Comparison of ENCODE assay signal across 8 cellular contexts in the genomic region with DNA sequence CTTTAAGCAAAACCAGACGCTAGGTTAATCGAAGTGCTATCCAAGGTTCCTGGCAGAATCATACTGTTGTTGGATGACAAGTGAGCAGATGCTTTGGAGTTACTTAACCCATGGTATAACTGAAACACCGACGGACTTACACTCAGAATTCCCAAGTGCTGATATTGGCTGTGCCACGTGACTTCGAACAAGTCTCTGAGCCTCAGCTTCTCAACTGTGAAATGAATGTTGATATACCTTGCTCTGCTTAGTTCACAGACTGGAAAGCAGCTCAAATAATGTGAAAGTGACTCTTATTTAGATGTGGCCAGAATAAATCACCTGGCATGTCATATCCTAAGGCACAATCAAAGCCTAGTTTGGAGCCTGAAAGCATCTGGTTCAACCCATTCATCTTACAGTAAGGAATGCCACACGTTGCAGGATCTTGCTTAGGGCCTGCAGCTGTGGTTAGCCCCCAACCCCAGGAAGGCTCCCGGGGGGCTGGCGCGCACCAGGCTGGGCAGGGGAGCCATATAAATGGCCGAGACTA. TPM values are rescaled to one million over a fixed set of nuclear protein-coding genes. Genes with fewer than 3 reads are reported as not detected.
DNase-seq lines count a peak whose midpoint lies in the region; ATAC-seq, FAIRE-seq and TF ChIP-seq lines count a peak whose summit lies in the region.

No MANE protein-coding gene starts in this region.

- peaks cover 26% of the 10 kb centered on the region for H3K4me1 Mint-ChIP-seq in memory B cell

- intact Hi-C loops in GM12878 (cut with micrococcal nuclease; ENCODE audit: unreplicated experiment) = loop anchor here (10.0 kb wide), 1 partner anchor 492 kb away; a partner anchor contains a TSS

- DNase-seq in HEK293T (ENCODE audit: extremely low spot score) (peak; percentile 4), GM12878 (ENCODE audit: low read depth, low spot score) (no peak), memory B cell (ENCODE audit: low spot score in 2 of 2) (no peak), NCI-H524 (lab: John Stamatoyannopoulos, UW) (no peak)

- CTCF ChIA-PET in HEK293T (lab: Yijun Ruan, JAX) = no interaction called here
- CTCF ChIA-PET in GM12878 (lab: Yijun Ruan, JAX) = interaction anchor here (0.6 to 2.5 kb wide), 5 partner anchors 9 to 286 kb away, joined by 3 to 8 read pairs (median 5); no protein-coding TSS in a partner anchor

- no peaks in the 10 kb centered on the region for H3K27me3 Mint-ChIP-seq in memory B cell

- WGBS in GM12878 (ENCODE audit: insufficient coverage, insufficient replicate concordance, low lambda C conversion rate, missing lambda C conversion rate) = 39% methylated on average over 11 of the region's 11 CpGs

- FAIRE-seq in GM12878 (lab: Jason Lieb, UNC) = no peak

- TF ChIP-seq RAD21 in GM12878 (IDR thresholded peaks at IDR 0.05; ENCODE audit: insufficient read depth, low read depth, low read length) = no peak

- H3K27me3 ChIP-seq in GM12878 (replicated peaks in 1 of 2; ENCODE audit: control insufficient read depth in 2 of 2, insufficient read depth in 2 of 2, low read length in 1 of 2) = no peaks in the 10 kb centered on the region

- in situ Hi-C loops in GM12878 (cut with MboI) = no loop called here

- TF ChIP-seq EP300 in GM12878 (IDR thresholded peaks at IDR 0.05; ENCODE audit: borderline replicate concordance in 1 of 2, control insufficient read depth in 1 of 2, low read depth in 2 of 2, low read length in 2 of 2) = no peak

- H3K79me2 ChIP-seq in GM12878 (ENCODE audit: control insufficient read depth, insufficient read depth, low read length) = peaks cover 39% of the 10 kb centered on the region

- H3K9me3 Mint-ChIP-seq in memory B cell = no peaks in the 10 kb centered on the region

- H3K4me2 ChIP-seq in GM12878 (ENCODE audit: control insufficient read depth, insufficient read depth) = peak overlapping the region; percentile 99

- peak overlapping the region; percentile 87 for H3K4me3 ChIP-seq in GM12878

- H3K27ac Mint-ChIP-seq in memory B cell = peak overlapping the region; percentile 68

- H3K9ac ChIP-seq in GM12878 (ENCODE audit: control insufficient read depth, insufficient read depth, low read length) = peak overlapping the region; percentile 77

- peak overlapping the region; percentile 90 for H3K4me3 Mint-ChIP-seq in memory B cell

- no peak for TF ChIP-seq POLR2A in GM12878 (IDR thresholded peaks at IDR 0.05; ENCODE audit: low read depth, low read length)

- BruUV-seq in GM12878 (replicated peaks; lab: Mats Ljungman, UMichigan) = no TSS peak

- H3K36me3 Mint-ChIP-seq in memory B cell = peaks cover 18% of the 10 kb centered on the region

- no peaks in the 10 kb centered on the region for H4K20me1 ChIP-seq in GM12878 (ENCODE audit: control insufficient read depth, insufficient read depth)

- peak overlapping the region; percentile 99 for H2AFZ ChIP-seq in GM12878 (ENCODE audit: control insufficient read depth, low read depth, low read length)

- H3K4me1 ChIP-seq in GM12878 (ENCODE audit: control insufficient read depth, insufficient read depth, low read length) = peaks cover 6% of the 10 kb centered on the region

- H3K27ac ChIP-seq in 22Rv1 (peak overlapping the region; percentile 52), GM12878 (ENCODE audit: control insufficient read depth, insufficient read depth) (peak overlapping the region; percentile 64)

- SMC1A ChIA-PET in GM12878 (lab: Charles Lee; ENCODE audit: uncharacterized antibody, unreplicated experiment) = interaction anchor here (0.6 to 2.1 kb wide), 6 partner anchors 9 to 113 kb away, joined by 3 to 6 read pairs (median 4); no protein-coding TSS in a partner anchor

- RAD21 ChIA-PET in GM12878 (lab: Charles Lee; ENCODE audit: unreplicated experiment) = interaction anchor here (1.0 to 1.5 kb wide), 3 partner anchors 79 to 290 kb away, joined by 3 to 7 read pairs (median 4); a partner anchor contains a TSS

- TF ChIP-seq CTCF in 22Rv1 (IDR thresholded peaks at IDR 0.05) = no peak
- TF ChIP-seq CTCF in GM12878 (IDR thresholded peaks at IDR 0.05 in 2 of 3, conservative IDR thresholded peaks at IDR 0.05 in 1 of 3; ENCODE audit: control insufficient read depth in 2 of 3, extremely low read depth in 1 of 3, insufficient read depth in 1 of 3, low read depth in 3 of 3, low read length in 3 of 3) = no peak

- no peaks in the 10 kb centered on the region; the same call in 2 of the 3 replicates for H3K9me3 ChIP-seq in GM12878 (replicated peaks; ENCODE audit: control insufficient read depth, insufficient read depth, low read length)

- ATAC-seq in GM12878 (no peak), memory B cell (ENCODE audit: low read depth) (no peak), GM18858 (IDR thresholded peaks at IDR 0.05; ENCODE audit: unreplicated experiment) (no peak), GM21786 (IDR thresholded peaks at IDR 0.05; ENCODE audit: unreplicated experiment) (no peak), HG02973 (IDR thresholded peaks at IDR 0.05; ENCODE audit: unreplicated experiment) (no peak)

- POLR2A ChIA-PET in HEK293T (lab: Yijun Ruan, JAX) (interaction anchor here (0.9 to 2.8 kb wide), 7 partner anchors 9 to 286 kb away, joined by 3 to 14 read pairs (median 4); no protein-coding TSS in a partner anchor), GM12878 (lab: Charles Lee) (interaction anchor here (0.6 to 1.0 kb wide), 2 partner anchors 287 to 1984 kb away, joined by 3 read pairs; no protein-coding TSS in a partner anchor)

- peaks cover 0 to 10% of the 10 kb centered on the region in 2 experiments; a peak in 1 of 4 replicates for H3K36me3 ChIP-seq in GM12878 (ENCODE audit: control insufficient read depth in 2 of 2, insufficient read depth in 2 of 2, low read length in 1 of 2)

TF ChIP-seq in HEK293T, 16 proteins besides CTCF, POLR2A, EP300 and RAD21 (continues in another document):
- TF ChIP-seq CTBP1 (IDR thresholded peaks at IDR 0.05; ENCODE audit: borderline replicate concordance) = no peak
- TF ChIP-seq ZNF384 (IDR thresholded peaks at IDR 0.05) = no peak
- no peak for TF ChIP-seq SP1 (IDR thresholded peaks at IDR 0.05)
- no peak for TF ChIP-seq LEF1 (IDR thresholded peaks at IDR 0.05; ENCODE audit: borderline replicate concordance)
- TF ChIP-seq ELF4 (IDR thresholded peaks at IDR 0.05) = no peak
- no peak for TF ChIP-seq FOXA1 (IDR thresholded peaks at IDR 0.05)
- TF ChIP-seq TARDBP (IDR thresholded peaks at IDR 0.05) = no peak
- no peak for TF ChIP-seq FOXK2 (IDR thresholded peaks at IDR 0.05)
- TF ChIP-seq NFRKB (IDR thresholded peaks at IDR 0.05) = no peak
- no peak for TF ChIP-seq L3MBTL2 (conservative IDR thresholded peaks at IDR 0.05)
- no peak for TF ChIP-seq FOXM1 (IDR thresholded peaks at IDR 0.05; ENCODE audit: borderline replicate concordance)
- TF ChIP-seq ARNT (IDR thresholded peaks at IDR 0.05) = no peak

TF ChIP-seq in GM12878, 131 proteins besides CTCF, POLR2A, EP300 and RAD21:
- no peak for TF ChIP-seq FOS (IDR thresholded peaks at IDR 0.05; ENCODE audit: borderline replicate concordance, extremely low read depth, insufficient read length)
- TF ChIP-seq, protein P1, sequence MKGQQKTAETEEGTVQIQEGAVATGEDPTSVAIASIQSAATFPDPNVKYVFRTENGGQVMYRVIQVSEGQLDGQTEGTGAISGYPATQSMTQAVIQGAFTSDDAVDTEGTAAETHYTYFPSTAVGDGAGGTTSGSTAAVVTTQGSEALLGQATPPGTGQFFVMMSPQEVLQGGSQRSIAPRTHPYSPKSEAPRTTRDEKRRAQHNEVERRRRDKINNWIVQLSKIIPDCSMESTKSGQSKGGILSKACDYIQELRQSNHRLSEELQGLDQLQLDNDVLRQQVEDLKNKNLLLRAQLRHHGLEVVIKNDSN (IDR thresholded peaks at IDR 0.05; ENCODE audit: borderline replicate concordance, extremely low read length, insufficient read depth, low read depth, low read length) = peak; percentile 38
- no peak for TF ChIP-seq SPI1 (IDR thresholded peaks at IDR 0.05; ENCODE audit: borderline replicate concordance, insufficient read depth, low read depth, low read length)
- peak; percentile 63 for TF ChIP-seq RAD51 (IDR thresholded peaks at IDR 0.05)
- 0 out of 2 replicates have a peak, but pooled peaks have one; percentile 11 for TF ChIP-seq YY1 (IDR thresholded peaks at IDR 0.05; ENCODE audit: low read depth, low read length)

RNA-seq across cellular contexts. Expression of a gene that starts 0.8 kb away (rescaled TPM):
- total RNA-seq in GM12878 (2013; cell fraction: nucleolus; rRNA removed) = 21.6 and 24.5 TPM in 2 replicates
- total RNA-seq in GM12878 (2014; rRNA removed) (28.7 and 29.8 TPM in 2 replicates), GM12878 (2014; rRNA removed; fragmentation: Illumina TruSeq; extraction: Trizol) (23.7 and 24.2 TPM in 2 replicates), GM12878 (2021) (23.8 and 28.4 TPM in 2 replicates)
- polyA plus RNA-seq in GM12878 (2011; ENCODE audit: low read depth) = 7.1 TPM
- polyA plus RNA-seq in GM12878 (2011; rRNA removed) (11.9 and 14.4 TPM in 2 replicates), GM12878 (2014; fragmentation: Illumina TruSeq; extraction: Trizol) (22.3 and 25.2 TPM in 2 replicates), GM12878 (2014; fragmentation: Nextera tagmentation; extraction: Ambion mirVana) (1 to 10 TPM; 6.3 to 6.8 TPM), GM12878 (2014; rRNA removed) (15.9 and 16.9 TPM in 2 replicates), GM12878 (2016; fragmentation: Nextera tagmentation; extraction: Ambion mirVana) (10 to 100 TPM; 26.5 to 26.6 TPM)
- 15.9 and 16.5 TPM in 2 replicates for polyA plus RNA-seq in GM12878 (2011; cell fraction: cytosol; rRNA removed)
- 11.3 and 13.7 TPM in 2 replicates for polyA plus RNA-seq in GM12878 (2011; cell fraction: nucleus; rRNA removed)
- polyA plus RNA-seq in GM12878 (2012) = 6.6 and 10.8 TPM in 2 replicates
- polyA minus RNA-seq in GM12878 (2011; rRNA and poly(A)+ RNA removed) = 19.1 and 20.8 TPM in 2 replicates
- 11.5 and 15.5 TPM in 2 replicates for polyA minus RNA-seq in GM12878 (2011; cell fraction: cytosol; rRNA and poly(A)+ RNA removed)
- polyA minus RNA-seq in GM12878 (2011; cell fraction: nucleus; rRNA and poly(A)+ RNA removed) = 5.9 and 14.9 TPM in 2 replicates

RNA-seq across cellular contexts. Expression of a gene that starts 3.6 kb away (rescaled TPM):
- 23.0 and 23.4 TPM in 2 replicates for total RNA-seq in GM12878 (2013; cell fraction: nucleolus; rRNA removed)
- total RNA-seq in GM12878 (2014; rRNA removed) (36.0 and 39.6 TPM in 2 replicates), GM12878 (2014; rRNA removed; fragmentation: Illumina TruSeq; extraction: Trizol) (29.7 and 32.3 TPM in 2 replicates), GM12878 (2021) (68.8 and 70.4 TPM in 2 replicates)
- 86.6 TPM for polyA plus RNA-seq in GM12878 (2011; ENCODE audit: low read depth)
- polyA plus RNA-seq in GM12878 (2011; rRNA removed) (85.4 and 91.9 TPM in 2 replicates), GM12878 (2014; fragmentation: Illumina TruSeq; extraction: Trizol) (61.8 and 72.9 TPM in 2 replicates), GM12878 (2014; fragmentation: Nextera tagmentation; extraction: Ambion mirVana) (100 to 1,000 TPM; 279 to 318 TPM), GM12878 (2014; rRNA removed) (92.5 and 94.8 TPM in 2 replicates), GM12878 (2016; fragmentation: Nextera tagmentation; extraction: Ambion mirVana) (100 to 1,000 TPM; 208 to 234 TPM)
- polyA plus RNA-seq in GM12878 (2011; cell fraction: cytosol; rRNA removed) = 69.6 and 81.9 TPM in 2 replicates
- 24.6 and 28.3 TPM in 2 replicates for polyA plus RNA-seq in GM12878 (2011; cell fraction: nucleus; rRNA removed)
- 53.4 and 53.8 TPM in 2 replicates for polyA plus RNA-seq in GM12878 (2012)
- 60.4 and 61.2 TPM in 2 replicates for polyA minus RNA-seq in GM12878 (2011; rRNA and poly(A)+ RNA removed)
- polyA minus RNA-seq in GM12878 (2011; cell fraction: cytosol; rRNA and poly(A)+ RNA removed) = 17.2 and 19.0 TPM in 2 replicates
- polyA minus RNA-seq in GM12878 (2011; cell fraction: nucleus; rRNA and poly(A)+ RNA removed) = 2.5 and 5.8 TPM in 2 replicates
